Comparison of ENCODE assay signal across 8 cellular contexts in the genomic region with DNA sequence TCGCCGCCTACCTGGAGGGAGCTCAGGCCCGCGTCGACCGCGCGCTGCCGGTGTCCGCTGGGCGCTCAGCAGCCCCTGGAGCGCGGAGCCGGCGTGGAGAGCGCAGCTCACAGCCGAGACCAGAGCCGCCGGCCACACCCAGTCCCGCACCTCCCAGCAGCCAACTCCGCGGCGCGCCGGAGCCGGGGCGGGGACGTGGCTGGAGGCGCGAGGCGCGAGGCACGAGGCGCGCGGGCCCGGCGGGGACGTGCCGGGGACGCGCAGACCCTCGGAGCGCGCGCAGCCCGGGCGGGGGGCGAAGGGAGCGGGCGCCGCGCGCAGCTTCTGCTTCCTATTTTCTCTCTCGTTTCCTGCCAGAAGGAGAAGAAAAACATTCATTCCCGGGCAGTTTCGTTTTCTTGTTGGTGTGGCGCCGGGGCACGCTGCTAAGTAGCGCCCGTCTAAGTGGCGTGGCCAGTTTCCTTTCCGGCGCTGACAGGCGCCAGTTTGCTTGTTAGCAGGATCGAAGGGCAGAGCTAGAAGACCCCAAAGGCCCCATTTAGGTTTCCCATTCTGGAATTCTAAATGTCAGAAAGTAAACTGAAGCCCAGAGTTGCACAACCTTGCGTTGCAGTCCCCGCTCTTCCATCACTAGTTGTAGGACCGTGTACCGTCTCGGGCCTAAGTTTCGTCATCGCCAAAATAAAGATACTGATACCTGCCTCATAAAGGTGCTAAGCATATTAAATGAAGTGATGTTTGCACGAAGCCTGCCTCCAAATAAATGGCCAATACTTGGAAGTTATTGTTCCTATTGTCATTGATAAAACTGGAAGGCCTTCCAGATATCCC. TPM values are rescaled to one million over a fixed set of nuclear protein-coding genes. Genes with fewer than 3 reads are reported as not detected.
DNase-seq lines count a peak whose midpoint lies in the region; ATAC-seq and TF ChIP-seq lines count a peak whose summit lies in the region.

A gene (minus strand): TSS at position 136 of the 831 bp plus-strand sequence. CDS start 25,270 bp downstream, outside the sequence.

- TF ChIP-seq EP300 in Ishikawa (IDR thresholded peaks at IDR 0.05; ENCODE audit: borderline replicate concordance) = no peak

- TF ChIP-seq RAD21 in Ishikawa (IDR thresholded peaks at IDR 0.05; ENCODE audit: low read depth) = no peak

- no peaks in the 10 kb centered on the region for H3K9me3 Mint-ChIP-seq in nephron

- H3K36me3 Mint-ChIP-seq in nephron (ENCODE audit: low read depth) = peaks cover 5% of the 10 kb centered on the region

- peak within 1 kb of the TSS; percentile 72 for H3K27ac ChIP-seq in thymus (ENCODE audit: low read depth)

- H3K4me1 ChIP-seq in thymus (ENCODE audit: control insufficient read depth, insufficient read depth, low read length) = peaks cover 8% of the 10 kb centered on the region

- H3K27ac Mint-ChIP-seq in nephron = peak within 1 kb of the TSS; percentile 95 to 98 (median 96)

- no peaks in the 10 kb centered on the region for H3K9me3 ChIP-seq in thymus (ENCODE audit: control insufficient read depth)

- no peaks in the 10 kb centered on the region for H3K27me3 ChIP-seq in thymus (ENCODE audit: control insufficient read depth, insufficient read depth)

- WGBS in thymus = 4% methylated on average over 75 of the region's 75 CpGs

- H3K4me3 Mint-ChIP-seq in nephron = peak within 1 kb of the TSS; percentile 92 to 95 (median 94)

- peak; percentile 76 for ATAC-seq in GM21723 (IDR thresholded peaks at IDR 0.05; ENCODE audit: unreplicated experiment)

- TF ChIP-seq CTCF in foreskin fibroblast (IDR thresholded peaks at IDR 0.05; ENCODE audit: low read depth, low read length) (no peak), nephron (IDR thresholded peaks at IDR 0.05; ENCODE audit: unreplicated experiment in 3 of 3) (no peak)

- H3K4me1 Mint-ChIP-seq in nephron = peaks cover 39% of the 10 kb centered on the region

- H3K27me3 Mint-ChIP-seq in nephron (ENCODE audit: low read depth) = no peaks in the 10 kb centered on the region

- peak within 1 kb of the TSS; percentile 64 to 82 for H3K4me3 ChIP-seq in foreskin fibroblast (ENCODE audit: low read depth in 1 of 2, low read length in 2 of 2)
- H3K4me3 ChIP-seq in thymus (ENCODE audit: low read length) = peak within 1 kb of the TSS; percentile 75

- DNase-seq in Daoy (ENCODE audit: low read depth) (peak; percentile 95), foreskin fibroblast (peak; percentile 86 to 95)
- DNase-seq in activated gamma-delta T cell treated with anti-CD3 and anti-CD28 coated beads, Interleukin-2, amount 50 U/mL, for 16 hours (ENCODE audit: low read depth) = peak; percentile 2

- H3K36me3 ChIP-seq in thymus (ENCODE audit: control insufficient read depth, insufficient read depth) = no peaks in the 10 kb centered on the region

TF ChIP-seq in Ishikawa, 13 proteins besides CTCF, POLR2A, EP300 and RAD21 (continues in another document):
- no peak for TF ChIP-seq YY1 (IDR thresholded peaks at IDR 0.05; ENCODE audit: low read depth)
- no peak; the same call in 1 of the 2 replicates for TF ChIP-seq TAF1 (IDR thresholded peaks at IDR 0.05; ENCODE audit: low read depth)
- TF ChIP-seq, protein P1, sequence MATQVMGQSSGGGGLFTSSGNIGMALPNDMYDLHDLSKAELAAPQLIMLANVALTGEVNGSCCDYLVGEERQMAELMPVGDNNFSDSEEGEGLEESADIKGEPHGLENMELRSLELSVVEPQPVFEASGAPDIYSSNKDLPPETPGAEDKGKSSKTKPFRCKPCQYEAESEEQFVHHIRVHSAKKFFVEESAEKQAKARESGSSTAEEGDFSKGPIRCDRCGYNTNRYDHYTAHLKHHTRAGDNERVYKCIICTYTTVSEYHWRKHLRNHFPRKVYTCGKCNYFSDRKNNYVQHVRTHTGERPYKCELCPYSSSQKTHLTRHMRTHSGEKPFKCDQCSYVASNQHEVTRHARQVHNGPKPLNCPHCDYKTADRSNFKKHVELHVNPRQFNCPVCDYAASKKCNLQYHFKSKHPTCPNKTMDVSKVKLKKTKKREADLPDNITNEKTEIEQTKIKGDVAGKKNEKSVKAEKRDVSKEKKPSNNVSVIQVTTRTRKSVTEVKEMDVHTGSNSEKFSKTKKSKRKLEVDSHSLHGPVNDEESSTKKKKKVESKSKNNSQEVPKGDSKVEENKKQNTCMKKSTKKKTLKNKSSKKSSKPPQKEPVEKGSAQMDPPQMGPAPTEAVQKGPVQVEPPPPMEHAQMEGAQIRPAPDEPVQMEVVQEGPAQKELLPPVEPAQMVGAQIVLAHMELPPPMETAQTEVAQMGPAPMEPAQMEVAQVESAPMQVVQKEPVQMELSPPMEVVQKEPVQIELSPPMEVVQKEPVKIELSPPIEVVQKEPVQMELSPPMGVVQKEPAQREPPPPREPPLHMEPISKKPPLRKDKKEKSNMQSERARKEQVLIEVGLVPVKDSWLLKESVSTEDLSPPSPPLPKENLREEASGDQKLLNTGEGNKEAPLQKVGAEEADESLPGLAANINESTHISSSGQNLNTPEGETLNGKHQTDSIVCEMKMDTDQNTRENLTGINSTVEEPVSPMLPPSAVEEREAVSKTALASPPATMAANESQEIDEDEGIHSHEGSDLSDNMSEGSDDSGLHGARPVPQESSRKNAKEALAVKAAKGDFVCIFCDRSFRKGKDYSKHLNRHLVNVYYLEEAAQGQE (IDR thresholded peaks at IDR 0.05; ENCODE audit: low read depth) = no peak
- no peak; the same call in 1 of the 2 replicates for TF ChIP-seq NFIC (IDR thresholded peaks at IDR 0.05)
- TF ChIP-seq, protein P2, sequence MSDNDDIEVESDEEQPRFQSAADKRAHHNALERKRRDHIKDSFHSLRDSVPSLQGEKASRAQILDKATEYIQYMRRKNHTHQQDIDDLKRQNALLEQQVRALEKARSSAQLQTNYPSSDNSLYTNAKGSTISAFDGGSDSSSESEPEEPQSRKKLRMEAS (IDR thresholded peaks at IDR 0.05) = peak; percentile 97
- no peak for TF ChIP-seq FOXM1 (IDR thresholded peaks at IDR 0.05; ENCODE audit: borderline replicate concordance, low read depth)
- no peak for TF ChIP-seq CREB1 (IDR thresholded peaks at IDR 0.05; ENCODE audit: low read depth)
- no peak for TF ChIP-seq TCF12 (IDR thresholded peaks at IDR 0.05; ENCODE audit: low read depth)
- TF ChIP-seq CEBPB (IDR thresholded peaks at IDR 0.05) = peak; percentile 64
- no peak for TF ChIP-seq EGR1 (IDR thresholded peaks at IDR 0.05)
- TF ChIP-seq, protein P3, sequence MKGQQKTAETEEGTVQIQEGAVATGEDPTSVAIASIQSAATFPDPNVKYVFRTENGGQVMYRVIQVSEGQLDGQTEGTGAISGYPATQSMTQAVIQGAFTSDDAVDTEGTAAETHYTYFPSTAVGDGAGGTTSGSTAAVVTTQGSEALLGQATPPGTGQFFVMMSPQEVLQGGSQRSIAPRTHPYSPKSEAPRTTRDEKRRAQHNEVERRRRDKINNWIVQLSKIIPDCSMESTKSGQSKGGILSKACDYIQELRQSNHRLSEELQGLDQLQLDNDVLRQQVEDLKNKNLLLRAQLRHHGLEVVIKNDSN (IDR thresholded peaks at IDR 0.05) = no peak

TF ChIP-seq in PFSK-1, 5 proteins besides CTCF, POLR2A, EP300 and RAD21:
- TF ChIP-seq TAF1 (IDR thresholded peaks at IDR 0.05; ENCODE audit: borderline replicate concordance, insufficient read depth, low read length) (no peak; the same call in 1 of the 2 replicates), FOXP2 (optimal IDR thresholded peaks at IDR 0.05; ENCODE audit: borderline replicate concordance, extremely low read depth, extremely low read length, insufficient read depth) (peak; percentile 83), SIN3A (IDR thresholded peaks at IDR 0.05; ENCODE audit: borderline replicate concordance, insufficient read depth, low read length) (no peak), POLR2AphosphoS5 (IDR thresholded peaks at IDR 0.05; ENCODE audit: low read depth, low read length) (0 out of 2 replicates have a peak, but pooled peaks have one; percentile 26)
- TF ChIP-seq, protein P1 (IDR thresholded peaks at IDR 0.05; ENCODE audit: insufficient read depth in 1 of 2, low read depth in 2 of 2, low read length in 2 of 2) = 0 out of 4 replicates have a peak, but pooled peaks of 1 of the 2 experiments have one; percentile 10

RNA-seq across cellular contexts. Expression of the gene that starts here (rescaled TPM):
- total RNA-seq in Daoy (2014; rRNA removed; shearing (Covaris generic)) = 42.4 and 47.8 TPM in 2 replicates
- 8.0 TPM for polyA plus RNA-seq in PFSK-1 (2012; ENCODE audit: insufficient read length, low read depth)
- polyA plus RNA-seq in thymus = 7.4 TPM

Comparison
In these comparisons a context has a peak if more than half of its experiments do, and no peak if none do; other contexts are left out.
1. Peak in every context shown above with its lines: DNase-seq, ATAC-seq, H3K4me3 ChIP-seq and H3K27ac ChIP-seq.
2. DNase-seq: peak in every context shown above with its lines; median percentile 95 in Daoy; 90 in foreskin fibroblast; 2 in activated gamma-delta T cell treated with anti-CD3 and anti-CD28 coated beads, Interleukin-2, amount 50 U/mL, for 16 hours.